1 cellular context compared by ENCODE assay signal in genomic region chr17:59827721-59828477, GRCh38.
TF ChIP-seq lines count a peak whose summit lies in the region.

No MANE protein-coding gene starts in this region.

TF ChIP-seq in K562, 482 proteins besides CTCF, POLR2A, EP300 and RAD21 (continued from another document):
- TF ChIP-seq, protein P1, sequence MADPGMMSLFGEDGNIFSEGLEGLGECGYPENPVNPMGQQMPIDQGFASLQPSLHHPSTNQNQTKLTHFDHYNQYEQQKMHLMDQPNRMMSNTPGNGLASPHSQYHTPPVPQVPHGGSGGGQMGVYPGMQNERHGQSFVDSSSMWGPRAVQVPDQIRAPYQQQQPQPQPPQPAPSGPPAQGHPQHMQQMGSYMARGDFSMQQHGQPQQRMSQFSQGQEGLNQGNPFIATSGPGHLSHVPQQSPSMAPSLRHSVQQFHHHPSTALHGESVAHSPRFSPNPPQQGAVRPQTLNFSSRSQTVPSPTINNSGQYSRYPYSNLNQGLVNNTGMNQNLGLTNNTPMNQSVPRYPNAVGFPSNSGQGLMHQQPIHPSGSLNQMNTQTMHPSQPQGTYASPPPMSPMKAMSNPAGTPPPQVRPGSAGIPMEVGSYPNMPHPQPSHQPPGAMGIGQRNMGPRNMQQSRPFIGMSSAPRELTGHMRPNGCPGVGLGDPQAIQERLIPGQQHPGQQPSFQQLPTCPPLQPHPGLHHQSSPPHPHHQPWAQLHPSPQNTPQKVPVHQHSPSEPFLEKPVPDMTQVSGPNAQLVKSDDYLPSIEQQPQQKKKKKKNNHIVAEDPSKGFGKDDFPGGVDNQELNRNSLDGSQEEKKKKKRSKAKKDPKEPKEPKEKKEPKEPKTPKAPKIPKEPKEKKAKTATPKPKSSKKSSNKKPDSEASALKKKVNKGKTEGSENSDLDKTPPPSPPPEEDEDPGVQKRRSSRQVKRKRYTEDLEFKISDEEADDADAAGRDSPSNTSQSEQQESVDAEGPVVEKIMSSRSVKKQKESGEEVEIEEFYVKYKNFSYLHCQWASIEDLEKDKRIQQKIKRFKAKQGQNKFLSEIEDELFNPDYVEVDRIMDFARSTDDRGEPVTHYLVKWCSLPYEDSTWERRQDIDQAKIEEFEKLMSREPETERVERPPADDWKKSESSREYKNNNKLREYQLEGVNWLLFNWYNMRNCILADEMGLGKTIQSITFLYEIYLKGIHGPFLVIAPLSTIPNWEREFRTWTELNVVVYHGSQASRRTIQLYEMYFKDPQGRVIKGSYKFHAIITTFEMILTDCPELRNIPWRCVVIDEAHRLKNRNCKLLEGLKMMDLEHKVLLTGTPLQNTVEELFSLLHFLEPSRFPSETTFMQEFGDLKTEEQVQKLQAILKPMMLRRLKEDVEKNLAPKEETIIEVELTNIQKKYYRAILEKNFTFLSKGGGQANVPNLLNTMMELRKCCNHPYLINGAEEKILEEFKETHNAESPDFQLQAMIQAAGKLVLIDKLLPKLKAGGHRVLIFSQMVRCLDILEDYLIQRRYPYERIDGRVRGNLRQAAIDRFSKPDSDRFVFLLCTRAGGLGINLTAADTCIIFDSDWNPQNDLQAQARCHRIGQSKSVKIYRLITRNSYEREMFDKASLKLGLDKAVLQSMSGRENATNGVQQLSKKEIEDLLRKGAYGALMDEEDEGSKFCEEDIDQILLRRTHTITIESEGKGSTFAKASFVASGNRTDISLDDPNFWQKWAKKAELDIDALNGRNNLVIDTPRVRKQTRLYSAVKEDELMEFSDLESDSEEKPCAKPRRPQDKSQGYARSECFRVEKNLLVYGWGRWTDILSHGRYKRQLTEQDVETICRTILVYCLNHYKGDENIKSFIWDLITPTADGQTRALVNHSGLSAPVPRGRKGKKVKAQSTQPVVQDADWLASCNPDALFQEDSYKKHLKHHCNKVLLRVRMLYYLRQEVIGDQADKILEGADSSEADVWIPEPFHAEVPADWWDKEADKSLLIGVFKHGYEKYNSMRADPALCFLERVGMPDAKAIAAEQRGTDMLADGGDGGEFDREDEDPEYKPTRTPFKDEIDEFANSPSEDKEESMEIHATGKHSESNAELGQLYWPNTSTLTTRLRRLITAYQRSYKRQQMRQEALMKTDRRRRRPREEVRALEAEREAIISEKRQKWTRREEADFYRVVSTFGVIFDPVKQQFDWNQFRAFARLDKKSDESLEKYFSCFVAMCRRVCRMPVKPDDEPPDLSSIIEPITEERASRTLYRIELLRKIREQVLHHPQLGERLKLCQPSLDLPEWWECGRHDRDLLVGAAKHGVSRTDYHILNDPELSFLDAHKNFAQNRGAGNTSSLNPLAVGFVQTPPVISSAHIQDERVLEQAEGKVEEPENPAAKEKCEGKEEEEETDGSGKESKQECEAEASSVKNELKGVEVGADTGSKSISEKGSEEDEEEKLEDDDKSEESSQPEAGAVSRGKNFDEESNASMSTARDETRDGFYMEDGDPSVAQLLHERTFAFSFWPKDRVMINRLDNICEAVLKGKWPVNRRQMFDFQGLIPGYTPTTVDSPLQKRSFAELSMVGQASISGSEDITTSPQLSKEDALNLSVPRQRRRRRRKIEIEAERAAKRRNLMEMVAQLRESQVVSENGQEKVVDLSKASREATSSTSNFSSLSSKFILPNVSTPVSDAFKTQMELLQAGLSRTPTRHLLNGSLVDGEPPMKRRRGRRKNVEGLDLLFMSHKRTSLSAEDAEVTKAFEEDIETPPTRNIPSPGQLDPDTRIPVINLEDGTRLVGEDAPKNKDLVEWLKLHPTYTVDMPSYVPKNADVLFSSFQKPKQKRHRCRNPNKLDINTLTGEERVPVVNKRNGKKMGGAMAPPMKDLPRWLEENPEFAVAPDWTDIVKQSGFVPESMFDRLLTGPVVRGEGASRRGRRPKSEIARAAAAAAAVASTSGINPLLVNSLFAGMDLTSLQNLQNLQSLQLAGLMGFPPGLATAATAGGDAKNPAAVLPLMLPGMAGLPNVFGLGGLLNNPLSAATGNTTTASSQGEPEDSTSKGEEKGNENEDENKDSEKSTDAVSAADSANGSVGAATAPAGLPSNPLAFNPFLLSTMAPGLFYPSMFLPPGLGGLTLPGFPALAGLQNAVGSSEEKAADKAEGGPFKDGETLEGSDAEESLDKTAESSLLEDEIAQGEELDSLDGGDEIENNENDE (IDR thresholded peaks at IDR 0.05; ENCODE audit: low read depth, low read length) = no peak
- no peak for TF ChIP-seq SRSF7 (optimal IDR thresholded peaks at IDR 0.05; ENCODE audit: low read depth, low read length)
- no peak for TF ChIP-seq ZFP91 (CRISPR knock-in tag; IDR thresholded peaks at IDR 0.05)
- TF ChIP-seq, protein P2, sequence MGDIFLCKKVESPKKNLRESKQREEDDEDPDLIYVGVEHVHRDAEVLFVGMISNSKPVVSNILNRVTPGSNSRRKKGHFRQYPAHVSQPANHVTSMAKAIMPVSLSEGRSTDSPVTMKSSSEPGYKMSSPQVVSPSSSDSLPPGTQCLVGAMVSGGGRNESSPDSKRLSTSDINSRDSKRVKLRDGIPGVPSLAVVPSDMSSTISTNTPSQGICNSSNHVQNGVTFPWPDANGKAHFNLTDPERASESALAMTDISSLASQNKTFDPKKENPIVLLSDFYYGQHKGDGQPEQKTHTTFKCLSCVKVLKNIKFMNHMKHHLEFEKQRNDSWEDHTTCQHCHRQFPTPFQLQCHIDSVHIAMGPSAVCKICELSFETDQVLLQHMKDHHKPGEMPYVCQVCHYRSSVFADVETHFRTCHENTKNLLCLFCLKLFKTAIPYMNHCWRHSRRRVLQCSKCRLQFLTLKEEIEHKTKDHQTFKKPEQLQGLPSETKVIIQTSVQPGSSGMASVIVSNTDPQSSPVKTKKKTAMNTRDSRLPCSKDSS (IDR thresholded peaks at IDR 0.05; ENCODE audit: low read depth, partially characterized antibody) = no peak
- no peak for TF ChIP-seq RBFOX2 (IDR thresholded peaks at IDR 0.05; ENCODE audit: low read depth, low read length)
- no peak for TF ChIP-seq ZBTB34 (CRISPR knock-in tag; IDR thresholded peaks at IDR 0.05)
- TF ChIP-seq PHB (CRISPR knock-in tag; IDR thresholded peaks at IDR 0.05) = no peak
- TF ChIP-seq CREBBP (IDR thresholded peaks at IDR 0.05; ENCODE audit: low read depth, low read length) = no peak
- no peak for TF ChIP-seq USF1 (CRISPR knock-in tag; IDR thresholded peaks at IDR 0.05)
- TF ChIP-seq, protein P3, sequence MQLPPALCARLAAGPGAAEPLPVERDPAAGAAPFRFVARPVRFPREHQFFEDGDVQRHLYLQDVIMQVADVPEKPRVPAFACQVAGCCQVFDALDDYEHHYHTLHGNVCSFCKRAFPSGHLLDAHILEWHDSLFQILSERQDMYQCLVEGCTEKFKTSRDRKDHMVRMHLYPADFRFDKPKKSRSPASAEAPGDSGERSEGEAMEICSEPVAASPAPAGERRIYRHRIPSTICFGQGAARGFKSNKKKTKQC (CRISPR knock-in tag; IDR thresholded peaks at IDR 0.05) = no peak
TF ChIP-seq in K562: peak in this region for 0.
